8 cellular contexts compared by ENCODE assay signal in the genomic region with DNA sequence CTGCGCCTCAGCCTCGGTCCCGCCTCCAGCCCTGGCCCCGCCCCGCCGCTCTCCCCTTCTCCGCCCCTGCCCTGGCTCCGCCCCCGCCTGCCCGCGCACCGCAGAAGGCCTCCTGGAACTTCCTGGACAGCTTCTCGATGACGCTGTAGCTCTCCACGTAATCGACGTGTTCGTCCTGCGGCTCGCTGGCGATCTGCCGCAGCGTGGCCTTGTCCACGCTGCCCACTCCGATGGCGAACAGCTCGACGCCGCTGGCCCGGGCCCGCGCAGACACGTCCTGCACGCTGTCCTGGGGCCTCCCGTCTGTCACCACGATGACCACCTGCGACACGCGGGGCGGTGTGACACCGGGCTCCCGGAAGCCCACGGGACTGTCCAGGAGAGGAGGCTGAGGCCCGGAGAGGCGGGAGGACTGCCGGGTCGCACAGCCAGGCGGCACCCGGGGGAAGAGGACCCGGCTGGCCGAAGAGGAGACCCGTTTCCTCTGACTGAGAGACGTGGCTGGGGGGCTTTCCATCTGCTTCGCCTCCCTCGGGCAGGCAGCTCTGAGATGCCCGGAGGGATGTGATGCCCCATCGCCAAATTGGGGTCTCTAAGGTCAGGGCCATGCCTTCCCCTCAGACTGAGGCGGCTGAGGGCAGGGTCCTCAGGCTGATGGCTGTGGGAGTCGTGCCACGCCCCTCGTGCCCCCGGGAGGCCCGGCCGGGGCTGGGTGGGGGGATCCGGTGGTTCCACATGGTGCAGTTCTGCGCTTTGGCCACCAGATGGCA. TPM values are rescaled to one million over a fixed set of nuclear protein-coding genes. Genes with fewer than 3 reads are reported as not detected.
DNase-seq lines count a peak whose midpoint lies in the region; ATAC-seq and TF ChIP-seq lines count a peak whose summit lies in the region.

No MANE protein-coding gene starts in this region.

- H3K27me3 ChIP-seq in testis: no peaks in the 10 kb centered on the region

- H3K27ac ChIP-seq in testis: peak overlapping the region; percentile 98

- no peak; the same call in 1 of the 2 replicates for TF ChIP-seq RAD21 in Ishikawa (IDR thresholded peaks at IDR 0.05; ENCODE audit: low read depth)

- WGBS in testis, 2 donors: 1% methylated on average over 23 to 41 of the region's 66 CpGs

- intact Hi-C loops in testis (cut with DNase I; ENCODE audit: low total_unique reads): no loop called here

- H3K4me1 ChIP-seq in testis: peaks cover 9% of the 10 kb centered on the region

- TF ChIP-seq EP300 in Ishikawa (IDR thresholded peaks at IDR 0.05; ENCODE audit: borderline replicate concordance): no peak

- peak overlapping the region; percentile 60 to 66 for H3K4me3 ChIP-seq in testis

- TF ChIP-seq POLR2A in testis (IDR thresholded peaks at IDR 0.05): no peak

- peak; percentile 99 for DNase-seq in DMS79 treated with DMSO at 0.1 percent for 48 hours (lab: John Stamatoyannopoulos, UW)
- peak; percentile 96 for DNase-seq in SIG-M5 treated with dmso at 0.1 percent for 504 hours (lab: John Stamatoyannopoulos, UW; ENCODE audit: unreplicated experiment)
- DNase-seq in activated naive CD4-positive, alpha-beta T cell treated with Interleukin-2 at 50 U/mL for 16 hours: peak; percentile 84
- DNase-seq in germinal center (ENCODE audit: low spot score): peak; percentile 65
- peak; percentile 49 for DNase-seq in omental fat pad (ENCODE audit: low spot score)
- DNase-seq in testis: peak; percentile 79

- TF ChIP-seq CTCF in omental fat pad (IDR thresholded peaks at IDR 0.05) (peak in 2 of 3 donors; percentile 95 to 99), testis (IDR thresholded peaks at IDR 0.05) (peak; percentile 97 to 99 (median 99))

- no peaks in the 10 kb centered on the region for H3K36me3 ChIP-seq in testis (ENCODE audit: low read depth, missing control alignments)

- ATAC-seq in GM21529 (IDR thresholded peaks at IDR 0.05; ENCODE audit: unreplicated experiment): peak; percentile 57
- ATAC-seq in omental fat pad (ENCODE audit: low FRiP score): peak; percentile 80

- no peaks in the 10 kb centered on the region for H3K9me3 ChIP-seq in testis

TF ChIP-seq in Ishikawa, 13 proteins besides CTCF, POLR2A, EP300 and RAD21:
- TF ChIP-seq FOXM1 (IDR thresholded peaks at IDR 0.05; ENCODE audit: borderline replicate concordance, low read depth): no peak
- TF ChIP-seq, protein P1, sequence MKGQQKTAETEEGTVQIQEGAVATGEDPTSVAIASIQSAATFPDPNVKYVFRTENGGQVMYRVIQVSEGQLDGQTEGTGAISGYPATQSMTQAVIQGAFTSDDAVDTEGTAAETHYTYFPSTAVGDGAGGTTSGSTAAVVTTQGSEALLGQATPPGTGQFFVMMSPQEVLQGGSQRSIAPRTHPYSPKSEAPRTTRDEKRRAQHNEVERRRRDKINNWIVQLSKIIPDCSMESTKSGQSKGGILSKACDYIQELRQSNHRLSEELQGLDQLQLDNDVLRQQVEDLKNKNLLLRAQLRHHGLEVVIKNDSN (IDR thresholded peaks at IDR 0.05): peak; percentile 31; the same call in 1 of the 2 replicates
- TF ChIP-seq CREB1 (IDR thresholded peaks at IDR 0.05; ENCODE audit: low read depth): peak; percentile 74
- TF ChIP-seq YY1 (IDR thresholded peaks at IDR 0.05; ENCODE audit: low read depth): no peak
- no peak; the same call in 1 of the 2 replicates for TF ChIP-seq TAF1 (IDR thresholded peaks at IDR 0.05; ENCODE audit: low read depth)
- no peak for TF ChIP-seq CEBPB (IDR thresholded peaks at IDR 0.05)
- no peak; the same call in 1 of the 2 replicates for TF ChIP-seq EGR1 (IDR thresholded peaks at IDR 0.05)
- TF ChIP-seq, protein P2, sequence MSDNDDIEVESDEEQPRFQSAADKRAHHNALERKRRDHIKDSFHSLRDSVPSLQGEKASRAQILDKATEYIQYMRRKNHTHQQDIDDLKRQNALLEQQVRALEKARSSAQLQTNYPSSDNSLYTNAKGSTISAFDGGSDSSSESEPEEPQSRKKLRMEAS (IDR thresholded peaks at IDR 0.05): peak; percentile 99
- TF ChIP-seq TEAD4 (IDR thresholded peaks at IDR 0.05): peak; percentile 22; the same call in 1 of the 2 replicates
- 0 out of 2 replicates have a peak, but pooled peaks have one; percentile 63 for TF ChIP-seq TCF12 (IDR thresholded peaks at IDR 0.05; ENCODE audit: low read depth)
- peak; percentile 97 for TF ChIP-seq ZBTB7A (IDR thresholded peaks at IDR 0.05; ENCODE audit: low read depth)
- peak; percentile 38; the same call in 1 of the 2 replicates for TF ChIP-seq NFIC (IDR thresholded peaks at IDR 0.05)
- TF ChIP-seq, protein P3, sequence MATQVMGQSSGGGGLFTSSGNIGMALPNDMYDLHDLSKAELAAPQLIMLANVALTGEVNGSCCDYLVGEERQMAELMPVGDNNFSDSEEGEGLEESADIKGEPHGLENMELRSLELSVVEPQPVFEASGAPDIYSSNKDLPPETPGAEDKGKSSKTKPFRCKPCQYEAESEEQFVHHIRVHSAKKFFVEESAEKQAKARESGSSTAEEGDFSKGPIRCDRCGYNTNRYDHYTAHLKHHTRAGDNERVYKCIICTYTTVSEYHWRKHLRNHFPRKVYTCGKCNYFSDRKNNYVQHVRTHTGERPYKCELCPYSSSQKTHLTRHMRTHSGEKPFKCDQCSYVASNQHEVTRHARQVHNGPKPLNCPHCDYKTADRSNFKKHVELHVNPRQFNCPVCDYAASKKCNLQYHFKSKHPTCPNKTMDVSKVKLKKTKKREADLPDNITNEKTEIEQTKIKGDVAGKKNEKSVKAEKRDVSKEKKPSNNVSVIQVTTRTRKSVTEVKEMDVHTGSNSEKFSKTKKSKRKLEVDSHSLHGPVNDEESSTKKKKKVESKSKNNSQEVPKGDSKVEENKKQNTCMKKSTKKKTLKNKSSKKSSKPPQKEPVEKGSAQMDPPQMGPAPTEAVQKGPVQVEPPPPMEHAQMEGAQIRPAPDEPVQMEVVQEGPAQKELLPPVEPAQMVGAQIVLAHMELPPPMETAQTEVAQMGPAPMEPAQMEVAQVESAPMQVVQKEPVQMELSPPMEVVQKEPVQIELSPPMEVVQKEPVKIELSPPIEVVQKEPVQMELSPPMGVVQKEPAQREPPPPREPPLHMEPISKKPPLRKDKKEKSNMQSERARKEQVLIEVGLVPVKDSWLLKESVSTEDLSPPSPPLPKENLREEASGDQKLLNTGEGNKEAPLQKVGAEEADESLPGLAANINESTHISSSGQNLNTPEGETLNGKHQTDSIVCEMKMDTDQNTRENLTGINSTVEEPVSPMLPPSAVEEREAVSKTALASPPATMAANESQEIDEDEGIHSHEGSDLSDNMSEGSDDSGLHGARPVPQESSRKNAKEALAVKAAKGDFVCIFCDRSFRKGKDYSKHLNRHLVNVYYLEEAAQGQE (IDR thresholded peaks at IDR 0.05; ENCODE audit: low read depth): no peak

RNA-seq across cellular contexts. Expression of a gene that starts 4.6 kb away (rescaled TPM):
- total RNA-seq in omental fat pad (under 1 TPM in 2 of 4 donors, not detected in 2; 0.28 to 0.84 TPM), testis (under 1 TPM; 0.55 to 0.62 TPM)
- 0.32 TPM for polyA plus RNA-seq in testis (ENCODE audit: insufficient read depth, low read depth, low replicate concordance)

RNA-seq across cellular contexts. Expression of a gene that starts 38.8 kb away (rescaled TPM):
- total RNA-seq in omental fat pad (100 to 1,000 TPM in 3 of 4 donors, 10 to 100 TPM in 1; 87.4 to 327 (median 154) TPM), testis (10 to 100 TPM in 1 of 2 donors, 1 to 10 TPM in 1; 2.0 to 16.3 TPM)
- 46.9 TPM for polyA plus RNA-seq in testis (ENCODE audit: insufficient read depth, low read depth, low replicate concordance)

Comparison
In these comparisons a context has a peak if more than half of its experiments do, and no peak if none do; other contexts are left out.
1. Peak in every context shown above with its lines: DNase-seq, ATAC-seq, H3K4me3 ChIP-seq and H3K27ac ChIP-seq.
2. DNase-seq: peak in every context shown above with its lines; median percentile 99 in DMS79 treated with DMSO at 0.1 percent for 48 hours; 96 in SIG-M5 treated with dmso at 0.1 percent for 504 hours; 84 in activated naive CD4-positive, alpha-beta T cell treated with Interleukin-2 at 50 U/mL for 16 hours; 79 in testis; 65 in germinal center; 49 in omental fat pad.
3. RNA of a gene that starts 38.8 kb away (total RNA-seq): 87.4 to 327 TPM in omental fat pad; 2.0 to 16.3 TPM in testis; every median in the first group is over 4 times any median in the second.